Comparison of ENCODE assay signal across 29 cellular contexts in genomic region chr3:152745677-152746076, GRCh38.
"Had no signal": no experiment of that assay in that cellular context is flagged by ENCODE, and none has a peak within 500 bp of the region (broad histone marks: within the 10 kb centered on the region; RNA-seq: fewer than 3 reads in every experiment).

No MANE protein-coding gene starts in this region.

- H3K36me3 Mint-ChIP-seq: naive thymus-derived CD4-positive, alpha-beta T cell; neural progenitor cell had no signal

- H3K27me3 ChIP-seq: dorsolateral prefrontal cortex, esophagus muscularis mucosa, foreskin keratinocyte, gastroesophageal sphincter, heart left ventricle, hepatocyte, left lung, neural progenitor cell, right lobe of liver, suprapubic skin had no signal

- H3K36me3 ChIP-seq: esophagus muscularis mucosa, gastroesophageal sphincter, heart left ventricle, left lung, neural progenitor cell, right lobe of liver, suprapubic skin had no signal

- H3K4me1 ChIP-seq: esophagus muscularis mucosa, foreskin keratinocyte, gastroesophageal sphincter, heart left ventricle, left lung, neural progenitor cell, parathyroid adenoma, right lobe of liver, suprapubic skin had no signal

- H3K9me3 ChIP-seq: right lobe of liver had no signal

- H3K4me3 ChIP-seq: dorsolateral prefrontal cortex, esophagus muscularis mucosa, gastroesophageal sphincter, heart left ventricle, hepatocyte, left lung, neural progenitor cell, right lobe of liver, suprapubic skin had no signal

- H3K27me3 Mint-ChIP-seq: progenitor cell of endocrine pancreas; stimulated activated naive CD8-positive, alpha-beta T cell treated with anti-CD3 and anti-CD28 coated beads, Interleukin-15, amount 100 ng/mL, for 72 hours had no signal

- H3K27ac Mint-ChIP-seq: nephron; neural progenitor cell; progenitor cell of endocrine pancreas; stimulated activated naive CD8-positive, alpha-beta T cell treated with anti-CD3 and anti-CD28 coated beads, Interleukin-15, amount 100 ng/mL, for 72 hours had no signal

- H3K4me3 Mint-ChIP-seq: naive thymus-derived CD4-positive, alpha-beta T cell; nephron; neural progenitor cell; stimulated activated naive CD8-positive, alpha-beta T cell treated with anti-CD3 and anti-CD28 coated beads, Interleukin-15, amount 100 ng/mL, for 72 hours had no signal

- FAIRE-seq: colon, endothelial cell of umbilical vein, islet of Langerhans, small intestine had no signal

- DNase-seq: dorsolateral prefrontal cortex; effector CD8-positive, alpha-beta T cell; foreskin keratinocyte; heart left ventricle; left cardiac atrium; left lung; mesenchymal stem cell; midbrain; naive thymus-derived CD4-positive, alpha-beta T cell; right lobe of liver; small intestine; stimulated activated CD4-positive, alpha-beta T cell treated with anti-CD3 and anti-CD28 coated beads, Interleukin-12 subunit alpha, Interleukin-12 subunit beta, amount 100 ng/mL, for 4 hours; stimulated activated CD4-positive, alpha-beta T cell treated with anti-CD3 and anti-CD28 coated beads, Interleukin-1b, Interleukin-23, amount 100 ng/mL, for 48 hours; stimulated activated CD4-positive, alpha-beta T cell treated with anti-CD3 and anti-CD28 coated beads, Interleukin-4, amount 100 ng/mL, for 1 hour; stimulated activated CD8-positive, alpha-beta memory T cell treated with anti-CD3 and anti-CD28 coated beads, Interleukin-4, amount 100 ng/mL, for 48 hours; stimulated activated naive CD4-positive, alpha-beta T cell; stimulated activated naive CD8-positive, alpha-beta T cell treated with anti-CD3 and anti-CD28 coated beads, Interleukin-15, amount 100 ng/mL, for 72 hours; trophoblast cell had no signal

- ATAC-seq: foreskin keratinocyte; gastroesophageal sphincter; heart left ventricle; left cardiac atrium; left lung; naive thymus-derived CD4-positive, alpha-beta T cell; right lobe of liver; stimulated activated naive CD8-positive, alpha-beta T cell treated with anti-CD3 and anti-CD28 coated beads, Interleukin-15, amount 100 ng/mL, for 72 hours had no signal

- H3K4me1 Mint-ChIP-seq: naive thymus-derived CD4-positive, alpha-beta T cell; nephron; neural progenitor cell; stimulated activated naive CD8-positive, alpha-beta T cell treated with anti-CD3 and anti-CD28 coated beads, Interleukin-15, amount 100 ng/mL, for 72 hours had no signal

- H3K27ac ChIP-seq: dorsolateral prefrontal cortex, esophagus muscularis mucosa, foreskin keratinocyte, gastroesophageal sphincter, heart left ventricle, hepatocyte, left lung, neural progenitor cell, parathyroid adenoma, right lobe of liver, suprapubic skin had no signal
